ENCODE assay signal across 8 cellular contexts in genomic region chr11:66068154-66068821, GRCh38. TPM values are rescaled to one million over a fixed set of nuclear protein-coding genes. Genes with fewer than 3 reads are reported as not detected.
A peak's percentile ranks its signal among the peaks of the same experiment; 100 is the strongest.
DNase-seq lines count a peak whose midpoint lies in the region; ATAC-seq and TF ChIP-seq lines count a peak whose summit lies in the region.

No MANE protein-coding gene starts in this region.

- no peak overlapping the region for H3K14ac ChIP-seq in IMR-90 (replicated peaks; ENCODE audit: low read depth, low read length)

- H3K23ac ChIP-seq in IMR-90 (ENCODE audit: low read depth, low read length), result no peak overlapping the region

- intact Hi-C loops in IMR-90 (cut with micrococcal nuclease) (no loop called here), testis (cut with DNase I; ENCODE audit: low total_unique reads) (no loop called here)

- H4K91ac ChIP-seq in IMR-90 (ENCODE audit: insufficient read depth, low read depth, low read length), result no peak overlapping the region

- dilution Hi-C loops in IMR-90 (cut with HindIII; ENCODE audit: low sequenced_read_pairs, unreplicated experiment), result no loop called here

- ATAC-seq in IMR-90 (ENCODE audit: low read depth) (no peak), GM18873 (IDR thresholded peaks at IDR 0.05; ENCODE audit: low FRiP score, unreplicated experiment) (no peak)

- TF ChIP-seq POLR2A in IMR-90 (IDR thresholded peaks at IDR 0.05; ENCODE audit: low read depth, low read length), result no peak
- TF ChIP-seq POLR2A in testis (IDR thresholded peaks at IDR 0.05), result no peak

- peak; percentile 71 for TF ChIP-seq RAD21 in IMR-90 (IDR thresholded peaks at IDR 0.05; ENCODE audit: low read length)

- 60% methylated on average over 8 of the region's 17 CpGs; no CpG with 5 or more reads in 1 of the 2 experiments for WGBS in IMR-90 (ENCODE audit: extremely low coverage in 2 of 2, insufficient read length in 1 of 2), 2 experiments
- 44 to 50% methylated on average over 10 to 17 of the region's 17 CpGs for WGBS in testis, 2 donors

- H3K9me1 ChIP-seq in IMR-90 (ENCODE audit: insufficient read depth, low read length), result peaks cover 13% of the 10 kb centered on the region

- peak overlapping the region; percentile 84; the same call in 1 of the 2 replicates for H3K4ac ChIP-seq in IMR-90 (ENCODE audit: low read depth, low read length)

- no peak overlapping the region for H4K5ac ChIP-seq in IMR-90 (ENCODE audit: low read depth, low read length)

- H3K18ac ChIP-seq in IMR-90 (ENCODE audit: low read depth, low read length), result no peak overlapping the region

- H2BK120ac ChIP-seq in IMR-90 (ENCODE audit: low read depth, low read length), result no peak overlapping the region

- H4K8ac ChIP-seq in IMR-90 (ENCODE audit: low read depth in 2 of 2, low read length in 2 of 2), result peak overlapping the region in 1 of 2 experiments; percentile 12; a peak in 1 of 4 replicates

- H2BK5ac ChIP-seq in IMR-90 (ENCODE audit: low read depth, low read length, poor library complexity, severe bottlenecking), result peak overlapping the region; percentile 76

- no peak overlapping the region for H2AK5ac ChIP-seq in IMR-90 (ENCODE audit: low read depth, low read length)

- peaks cover 25 to 60% of the 10 kb centered on the region in 2 experiments for H3K79me1 ChIP-seq in IMR-90 (ENCODE audit: low read depth in 1 of 2, low read length in 2 of 2)

- H3K27ac ChIP-seq in IMR-90 (ENCODE audit: insufficient read depth, low read length) (peak overlapping the region; percentile 75; the same call in 1 of the 2 replicates), RWPE1 (peak overlapping the region; percentile 95), testis (peak overlapping the region; percentile 87 to 97)

- CTCF ChIA-PET in IMR-90 (lab: Yijun Ruan, JAX), result interaction anchor here (0.9 to 2.5 kb wide), 6 partner anchors 8 to 76 kb away, joined by 3 to 11 read pairs (median 3); partner anchors contain the start of gene SF3B2
- CTCF ChIA-PET in RWPE1 (lab: Yijun Ruan, JAX), result interaction anchor here (0.6 to 3.5 kb wide), 18 partner anchors 8 to 401 kb away, joined by 3 to 32 read pairs (median 3); partner anchors contain the start of genes CST6 and SF3B2

- H3K4me3 ChIP-seq in IMR-90 (ENCODE audit: insufficient read depth, low read depth, low read length) (no peak overlapping the region), testis (no peak overlapping the region)

- H3K9me3 ChIP-seq in IMR-90 (ENCODE audit: control insufficient read depth, insufficient read depth, low read length) (no peaks in the 10 kb centered on the region), testis (no peaks in the 10 kb centered on the region)

- H3K36me3 ChIP-seq in IMR-90 (ENCODE audit: control insufficient read depth, insufficient read depth, low read length), result peaks cover 47% of the 10 kb centered on the region
- H3K36me3 ChIP-seq in testis (ENCODE audit: low read depth, missing control alignments), result no peaks in the 10 kb centered on the region

- in situ Hi-C loops in IMR-90 (cut with MboI; ENCODE audit: low sequenced_read_pairs), result no loop called here

- H2AK9ac ChIP-seq in IMR-90 (replicated peaks; ENCODE audit: low read depth, low read length, poor library complexity), result peak overlapping the region; percentile 68

- no peak overlapping the region for H2BK15ac ChIP-seq in IMR-90 (ENCODE audit: low read depth, low read length)

- H2AFZ ChIP-seq in IMR-90 (replicated peaks; ENCODE audit: low read length, poor library complexity), result peak overlapping the region; percentile 77

- peaks cover 32% of the 10 kb centered on the region for H4K20me1 ChIP-seq in IMR-90 (ENCODE audit: insufficient read depth, low read length)

- DNase-seq in COR-L47 (lab: John Stamatoyannopoulos, UW) (peak; percentile 47), IMR-90 (peak; percentile 68), RWPE1 (ENCODE audit: low spot score) (peak; percentile 62), fibroblast of the conjunctiva (ENCODE audit: low read depth) (peak; percentile 40), nucleus accumbens (lab: John Stamatoyannopoulos, UW) (peak in 43 of 56 donors; percentile 12 to 80 (median 44)), testis (peak; percentile 84)
- peak; percentile 91 for DNase-seq in activated effector memory CD4-positive, alpha-beta T cell treated with anti-CD3 and anti-CD28 coated beads, Interleukin-2, amount 50 U/mL, for 16 hours

- H3K56ac ChIP-seq in IMR-90 (ENCODE audit: extremely low read depth, insufficient read depth, low read length), result no peak overlapping the region

- H3K27me3 ChIP-seq in IMR-90 (ENCODE audit: control insufficient read depth, insufficient read depth, low read length), result no peaks in the 10 kb centered on the region
- H3K27me3 ChIP-seq in testis, result no peaks in the 10 kb centered on the region

- POLR2A ChIA-PET in IMR-90 (lab: Charles Lee; ENCODE audit: unreplicated experiment) (no interaction called here), RWPE1 (lab: Yijun Ruan, JAX; ENCODE audit: low non-redundant PET) (interaction anchor here (0.5 to 1.2 kb wide), 2 partner anchors 16 to 174 kb away, joined by 3 to 4 read pairs; partner anchors contain the start of gene SF3B2)

- no peak overlapping the region for H3K9ac ChIP-seq in IMR-90 (ENCODE audit: low read depth, low read length)

- H3K4me2 ChIP-seq in IMR-90 (ENCODE audit: low read depth, low read length), result no peak overlapping the region

- TSS peak; percentile 35 for BruUV-seq in IMR-90 (replicated peaks; lab: Mats Ljungman, UMichigan)

- TF ChIP-seq CTCF in IMR-90 (conservative IDR thresholded peaks at IDR 0.05; ENCODE audit: low read depth, low read length), result peak; percentile 80
- TF ChIP-seq CTCF in RWPE1 (conservative IDR thresholded peaks at IDR 0.05; ENCODE audit: low read depth), result peak; percentile 89
- peak; percentile 46 to 78 (median 71) for TF ChIP-seq CTCF in testis (IDR thresholded peaks at IDR 0.05)

- H2BK20ac ChIP-seq in IMR-90 (ENCODE audit: low read depth, low read length), result no peak overlapping the region

- H3K4me1 ChIP-seq in IMR-90 (ENCODE audit: control insufficient read depth, insufficient read depth, low read length) (peaks cover 12% of the 10 kb centered on the region), testis (peaks cover 29% of the 10 kb centered on the region)

TF ChIP-seq in IMR-90, 13 proteins besides CTCF, POLR2A, EP300 and RAD21:
- TF ChIP-seq MAFK (IDR thresholded peaks at IDR 0.05; ENCODE audit: low read depth, low read length), result no peak
- TF ChIP-seq SMC3 (IDR thresholded peaks at IDR 0.05; ENCODE audit: low read depth, low read length), result peak; percentile 68
- TF ChIP-seq FOS (IDR thresholded peaks at IDR 0.05; ENCODE audit: low read depth, low read length), result no peak
- no peak for TF ChIP-seq CHD1 (IDR thresholded peaks at IDR 0.05; ENCODE audit: low read depth, low read length)
- TF ChIP-seq NFE2L2 (IDR thresholded peaks at IDR 0.05; ENCODE audit: low read depth, low read length), result no peak

RNA-seq across cellular contexts. Expression of gene PACS1, which starts 1.8 kb away (rescaled TPM):
- total RNA-seq in IMR-90 (2012; rRNA removed) (7.3 and 8.6 TPM in 2 replicates), testis (100 to 1,000 TPM; 130 to 131 TPM)
- polyA plus RNA-seq in IMR-90 (2012; rRNA removed) (29.0 and 32.0 TPM in 2 replicates), testis (ENCODE audit: insufficient read depth, low read depth, low replicate concordance) (111 TPM)
- polyA plus RNA-seq in IMR-90 (2012; cell fraction: cytosol; rRNA removed), result 22.7 and 37.8 TPM in 2 replicates
- 54.0 and 75.8 TPM in 2 replicates for polyA plus RNA-seq in IMR-90 (2012; cell fraction: nucleus; rRNA removed; ENCODE audit: low replicate concordance)

RNA-seq across cellular contexts. Expression of gene SF3B2, which starts 16.1 kb away (rescaled TPM):
- 120 and 164 TPM in 2 replicates for total RNA-seq in IMR-90 (2012; rRNA removed)
- 110 and 122 TPM in 2 replicates for polyA plus RNA-seq in IMR-90 (2012; rRNA removed)
- 69.3 and 85.8 TPM in 2 replicates for polyA plus RNA-seq in IMR-90 (2012; cell fraction: cytosol; rRNA removed)
- 115 and 125 TPM in 2 replicates for polyA plus RNA-seq in IMR-90 (2012; cell fraction: nucleus; rRNA removed; ENCODE audit: low replicate concordance)
- 100 to 1,000 TPM; 307 to 315 TPM for total RNA-seq in testis
- polyA plus RNA-seq in testis (ENCODE audit: insufficient read depth, low read depth, low replicate concordance), result 341 TPM

RNA-seq across cellular contexts. Expression of gene GAL3ST3, which starts 19.3 kb away (rescaled TPM):
- total RNA-seq in IMR-90 (2012; rRNA removed), result not detected in 2 replicates
- polyA plus RNA-seq in IMR-90 (2012; rRNA removed), result 0.19 TPM in 2 replicates
- polyA plus RNA-seq in IMR-90 (2012; cell fraction: cytosol; rRNA removed), result 0.04 and 0.35 TPM in 2 replicates
- 0.28 and 0.32 TPM in 2 replicates for polyA plus RNA-seq in IMR-90 (2012; cell fraction: nucleus; rRNA removed; ENCODE audit: low replicate concordance)
- total RNA-seq in testis, result 1 to 10 TPM; 2.0 to 4.0 TPM
- 0.84 TPM for polyA plus RNA-seq in testis (ENCODE audit: insufficient read depth, low read depth, low replicate concordance)

RNA-seq across cellular contexts. Expression of gene CATSPER1, which starts 42.0 kb away (rescaled TPM):
- total RNA-seq in IMR-90 (2012; rRNA removed) (0.18 and 0.28 TPM in 2 replicates), testis (10 to 100 TPM in 1 of 2 donors, 1 to 10 TPM in 1; 8.9 to 12.5 TPM)
- polyA plus RNA-seq in IMR-90 (2012; rRNA removed) (0.91 and 1.0 TPM in 2 replicates), testis (ENCODE audit: insufficient read depth, low read depth, low replicate concordance) (33.7 TPM)
- 0.80 and 1.8 TPM in 2 replicates for polyA plus RNA-seq in IMR-90 (2012; cell fraction: cytosol; rRNA removed)
- polyA plus RNA-seq in IMR-90 (2012; cell fraction: nucleus; rRNA removed; ENCODE audit: low replicate concordance), result 0.27 and 0.28 TPM in 2 replicates

RNA-seq across cellular contexts. Expression of gene CST6, which starts 56.5 kb away (rescaled TPM):
- total RNA-seq in IMR-90 (2012; rRNA removed) (0.28 and 0.54 TPM in 2 replicates), testis (10 to 100 TPM in 1 of 2 donors, 1 to 10 TPM in 1; 6.6 to 11.9 TPM)
- polyA plus RNA-seq in IMR-90 (2012; rRNA removed) (3.0 and 4.9 TPM in 2 replicates), testis (ENCODE audit: insufficient read depth, low read depth, low replicate concordance) (3.0 TPM)
- polyA plus RNA-seq in IMR-90 (2012; cell fraction: cytosol; rRNA removed), result 1.2 and 6.5 TPM in 2 replicates
- 0.37 and 2.0 TPM in 2 replicates for polyA plus RNA-seq in IMR-90 (2012; cell fraction: nucleus; rRNA removed; ENCODE audit: low replicate concordance)

Comparison
In these comparisons a context has a peak if more than half of its experiments do, and no peak if none do; other contexts are left out.
1. DNase-seq: peak in every context shown above with its lines; median percentile 91 in activated effector memory CD4-positive, alpha-beta T cell treated with anti-CD3 and anti-CD28 coated beads, Interleukin-2, amount 50 U/mL, for 16 hours; 84 in testis; 68 in IMR-90; 62 in RWPE1; 47 in COR-L47; 44 in nucleus accumbens; 40 in fibroblast of the conjunctiva.
2. RNA of gene PACS1, which starts 1.8 kb away (total RNA-seq): 130 to 131 TPM in testis; 7.3 to 8.6 TPM in IMR-90; every median in the first group is over 10 times any median in the second.
3. Peak in every context shown above with its lines, with median percentiles within 50 percentile points of each other: H3K27ac ChIP-seq and CTCF ChIP-seq.